In the genomic region with DNA sequence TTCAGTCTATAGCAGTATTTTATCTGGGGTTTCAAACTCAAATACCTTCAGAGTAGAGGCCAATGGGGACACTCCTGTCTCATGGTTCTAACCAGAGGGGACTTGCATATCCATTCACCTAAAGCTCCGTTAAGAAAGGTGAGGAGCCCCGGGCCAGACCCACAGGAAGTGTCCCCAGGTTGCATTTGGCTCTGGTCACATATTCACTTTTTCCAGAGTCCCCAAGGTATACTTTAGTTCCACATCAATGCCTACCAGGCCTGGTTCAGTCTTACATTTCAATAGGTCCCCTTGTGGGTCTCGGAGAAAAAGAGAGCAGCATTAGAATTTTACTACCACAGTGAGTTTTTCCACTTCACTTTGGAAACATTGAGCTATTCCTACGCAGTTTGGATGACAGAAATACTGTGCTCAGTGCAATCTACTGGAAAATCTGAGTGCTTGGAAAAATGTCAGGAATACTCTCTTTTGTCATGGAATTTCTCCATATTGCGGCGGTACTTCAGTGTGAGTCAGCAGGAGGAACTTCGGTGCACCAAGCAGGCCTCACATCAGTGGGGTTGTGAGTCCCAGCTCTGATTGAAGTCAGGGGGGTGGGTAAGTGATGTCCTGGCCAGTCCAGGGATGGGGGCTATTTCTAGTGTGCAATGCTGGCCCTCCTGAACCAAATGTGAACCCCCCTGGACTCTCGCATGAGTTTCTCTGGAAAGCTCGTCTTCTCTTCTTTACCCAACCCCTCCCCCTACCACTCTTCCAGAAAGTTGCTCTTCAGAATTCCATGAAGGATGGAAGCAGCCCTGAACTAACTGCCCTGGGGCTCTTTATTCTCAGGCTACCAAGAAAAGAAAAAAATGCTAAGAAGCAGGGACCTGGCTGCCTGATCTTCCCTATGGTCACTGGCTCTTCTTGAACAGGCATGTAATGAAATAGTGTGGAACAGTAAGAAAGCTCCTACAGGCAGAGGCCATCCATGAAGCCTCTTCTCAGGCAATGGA, we compare ENCODE assay signal across 11 cellular contexts.
DNase-seq lines count a peak whose midpoint lies in the region; ATAC-seq and TF ChIP-seq lines count a peak whose summit lies in the region.
"Had no signal": no experiment of that assay in that cellular context is flagged by ENCODE, and none has a peak within 500 bp of the region (broad histone marks: within the 10 kb centered on the region; RNA-seq: fewer than 3 reads in every experiment).

No MANE protein-coding gene starts in this region.

- intact Hi-C loops in Right ventricle myocardium superior (cut with DNase I), result no loop called here

- peak overlapping the region; percentile 6; the same call in 1 of the 2 replicates for H3K27ac Mint-ChIP-seq in GM23338
- H3K27ac Mint-ChIP-seq in activated naive CD8-positive, alpha-beta T cell treated with anti-CD3 and anti-CD28 coated beads, Interleukin-2, amount 50 U/mL, for 24 hours, result peak overlapping the region; percentile 100

- H3K4me2 ChIP-seq in GM23338, result peak overlapping the region; percentile 52

- H3K79me2 ChIP-seq in GM23338 (replicated peaks; ENCODE audit: insufficient read depth), result no peaks in the 10 kb centered on the region
- H3K79me2 ChIP-seq: parathyroid adenoma had no signal

- no peak overlapping the region for H3K4me3 Mint-ChIP-seq in GM23338
- H3K4me3 Mint-ChIP-seq in activated naive CD8-positive, alpha-beta T cell treated with anti-CD3 and anti-CD28 coated beads, Interleukin-2, amount 50 U/mL, for 24 hours, result peak overlapping the region; percentile 61

- DNase-seq in ACHN (peak; percentile 88), GM23338 (ENCODE audit: low spot score) (no peak), Right ventricle myocardium superior (no peak), T-helper 2 cell (no peak), germinal center (ENCODE audit: low spot score) (no peak), omental fat pad (ENCODE audit: low spot score) (no peak)
- peak; percentile 52 for DNase-seq in activated naive CD8-positive, alpha-beta T cell treated with anti-CD3 and anti-CD28 coated beads, Interleukin-2, amount 50 U/mL, for 24 hours
- DNase-seq: KG1, NCI-H510A treated with DMSO at 0.1 percent for 48 hours had no signal

- H3K9me3 ChIP-seq in mesodermal cell (ENCODE audit: control insufficient read depth, low read length), result no peaks in the 10 kb centered on the region

- H3K4me1 Mint-ChIP-seq in GM23338, result peaks cover 67% of the 10 kb centered on the region
- H3K4me1 Mint-ChIP-seq in activated naive CD8-positive, alpha-beta T cell treated with anti-CD3 and anti-CD28 coated beads, Interleukin-2, amount 50 U/mL, for 24 hours, result peaks cover 100% of the 10 kb centered on the region

- ATAC-seq in GM23338 (no peak), Right ventricle myocardium superior (ENCODE audit: poor library complexity) (no peak), omental fat pad (ENCODE audit: low FRiP score) (no peak)
- peak; percentile 70 for ATAC-seq in activated naive CD8-positive, alpha-beta T cell treated with anti-CD3 and anti-CD28 coated beads, Interleukin-2, amount 50 U/mL, for 24 hours

- WGBS in mesodermal cell (ENCODE audit: insufficient coverage in 2 of 2), 2 experiments, result 78 to 80% methylated on average over 7 of the region's 9 CpGs

- H3F3A ChIP-seq in GM23338 (replicated peaks; ENCODE audit: low read depth), result no peaks in the 10 kb centered on the region

- TF ChIP-seq CTCF in GM23338 (conservative IDR thresholded peaks at IDR 0.05; ENCODE audit: low read depth in 2 of 2), result no peak
- TF ChIP-seq CTCF in omental fat pad (IDR thresholded peaks at IDR 0.05), result no peak

- peaks cover 6% of the 10 kb centered on the region for H3K27me3 Mint-ChIP-seq in GM23338 (ENCODE audit: insufficient read depth, low read depth, poor library complexity)
- no peaks in the 10 kb centered on the region for H3K27me3 Mint-ChIP-seq in activated naive CD8-positive, alpha-beta T cell treated with anti-CD3 and anti-CD28 coated beads, Interleukin-2, amount 50 U/mL, for 24 hours

- no peaks in the 10 kb centered on the region; the same call in 2 of the 3 replicates for H3K36me3 Mint-ChIP-seq in GM23338 (ENCODE audit: low read depth)
- peaks cover 67% of the 10 kb centered on the region for H3K36me3 Mint-ChIP-seq in activated naive CD8-positive, alpha-beta T cell treated with anti-CD3 and anti-CD28 coated beads, Interleukin-2, amount 50 U/mL, for 24 hours (ENCODE audit: low read depth)

- peaks cover 6% of the 10 kb centered on the region; the same call in 1 of the 2 replicates for H3K9me2 ChIP-seq in GM23338 (ENCODE audit: insufficient read depth)

- H3K4me1 ChIP-seq in GM23338 (ENCODE audit: insufficient read depth) (peaks cover 62% of the 10 kb centered on the region), mesodermal cell (ENCODE audit: control insufficient read depth, insufficient read depth, low read length, poor library complexity, severe bottlenecking) (peaks cover 27% of the 10 kb centered on the region)

- H3K36me3 ChIP-seq in GM23338 (ENCODE audit: insufficient read depth) (no peaks in the 10 kb centered on the region), mesodermal cell (ENCODE audit: control insufficient read depth, insufficient read depth, low read length) (no peaks in the 10 kb centered on the region)

- H2AFZ ChIP-seq in GM23338, result no peak overlapping the region

- H4K20me1 ChIP-seq in GM23338 (replicated peaks; ENCODE audit: insufficient read depth), result no peaks in the 10 kb centered on the region

- H3K27ac ChIP-seq in GM23338 (ENCODE audit: low read depth), result no peak overlapping the region
- H3K27ac ChIP-seq in mesodermal cell (ENCODE audit: low read depth, low read length, severe bottlenecking), result peak overlapping the region; percentile 55

- H3K4me3 ChIP-seq in GM23338 (no peak overlapping the region), mesodermal cell (ENCODE audit: extremely low read depth, insufficient read depth, low read length, poor library complexity, severe bottlenecking) (no peak overlapping the region)

- in situ Hi-C loops in ACHN (cut with HindIII; ENCODE audit: low pct_ligation_motif_present, low pct_unique_long_range_greater_than_20kb, low sequenced_read_pairs), result no loop called here

- no peaks in the 10 kb centered on the region for H3K27me3 ChIP-seq in GM23338 (ENCODE audit: insufficient read depth)

- H3K9me3 Mint-ChIP-seq in GM23338, result no peaks in the 10 kb centered on the region
- peaks cover 9% of the 10 kb centered on the region for H3K9me3 Mint-ChIP-seq in activated naive CD8-positive, alpha-beta T cell treated with anti-CD3 and anti-CD28 coated beads, Interleukin-2, amount 50 U/mL, for 24 hours

TF ChIP-seq in GM23338, 12 proteins besides CTCF, POLR2A, EP300 and RAD21 (continues in another document):
- TF ChIP-seq, protein P1, sequence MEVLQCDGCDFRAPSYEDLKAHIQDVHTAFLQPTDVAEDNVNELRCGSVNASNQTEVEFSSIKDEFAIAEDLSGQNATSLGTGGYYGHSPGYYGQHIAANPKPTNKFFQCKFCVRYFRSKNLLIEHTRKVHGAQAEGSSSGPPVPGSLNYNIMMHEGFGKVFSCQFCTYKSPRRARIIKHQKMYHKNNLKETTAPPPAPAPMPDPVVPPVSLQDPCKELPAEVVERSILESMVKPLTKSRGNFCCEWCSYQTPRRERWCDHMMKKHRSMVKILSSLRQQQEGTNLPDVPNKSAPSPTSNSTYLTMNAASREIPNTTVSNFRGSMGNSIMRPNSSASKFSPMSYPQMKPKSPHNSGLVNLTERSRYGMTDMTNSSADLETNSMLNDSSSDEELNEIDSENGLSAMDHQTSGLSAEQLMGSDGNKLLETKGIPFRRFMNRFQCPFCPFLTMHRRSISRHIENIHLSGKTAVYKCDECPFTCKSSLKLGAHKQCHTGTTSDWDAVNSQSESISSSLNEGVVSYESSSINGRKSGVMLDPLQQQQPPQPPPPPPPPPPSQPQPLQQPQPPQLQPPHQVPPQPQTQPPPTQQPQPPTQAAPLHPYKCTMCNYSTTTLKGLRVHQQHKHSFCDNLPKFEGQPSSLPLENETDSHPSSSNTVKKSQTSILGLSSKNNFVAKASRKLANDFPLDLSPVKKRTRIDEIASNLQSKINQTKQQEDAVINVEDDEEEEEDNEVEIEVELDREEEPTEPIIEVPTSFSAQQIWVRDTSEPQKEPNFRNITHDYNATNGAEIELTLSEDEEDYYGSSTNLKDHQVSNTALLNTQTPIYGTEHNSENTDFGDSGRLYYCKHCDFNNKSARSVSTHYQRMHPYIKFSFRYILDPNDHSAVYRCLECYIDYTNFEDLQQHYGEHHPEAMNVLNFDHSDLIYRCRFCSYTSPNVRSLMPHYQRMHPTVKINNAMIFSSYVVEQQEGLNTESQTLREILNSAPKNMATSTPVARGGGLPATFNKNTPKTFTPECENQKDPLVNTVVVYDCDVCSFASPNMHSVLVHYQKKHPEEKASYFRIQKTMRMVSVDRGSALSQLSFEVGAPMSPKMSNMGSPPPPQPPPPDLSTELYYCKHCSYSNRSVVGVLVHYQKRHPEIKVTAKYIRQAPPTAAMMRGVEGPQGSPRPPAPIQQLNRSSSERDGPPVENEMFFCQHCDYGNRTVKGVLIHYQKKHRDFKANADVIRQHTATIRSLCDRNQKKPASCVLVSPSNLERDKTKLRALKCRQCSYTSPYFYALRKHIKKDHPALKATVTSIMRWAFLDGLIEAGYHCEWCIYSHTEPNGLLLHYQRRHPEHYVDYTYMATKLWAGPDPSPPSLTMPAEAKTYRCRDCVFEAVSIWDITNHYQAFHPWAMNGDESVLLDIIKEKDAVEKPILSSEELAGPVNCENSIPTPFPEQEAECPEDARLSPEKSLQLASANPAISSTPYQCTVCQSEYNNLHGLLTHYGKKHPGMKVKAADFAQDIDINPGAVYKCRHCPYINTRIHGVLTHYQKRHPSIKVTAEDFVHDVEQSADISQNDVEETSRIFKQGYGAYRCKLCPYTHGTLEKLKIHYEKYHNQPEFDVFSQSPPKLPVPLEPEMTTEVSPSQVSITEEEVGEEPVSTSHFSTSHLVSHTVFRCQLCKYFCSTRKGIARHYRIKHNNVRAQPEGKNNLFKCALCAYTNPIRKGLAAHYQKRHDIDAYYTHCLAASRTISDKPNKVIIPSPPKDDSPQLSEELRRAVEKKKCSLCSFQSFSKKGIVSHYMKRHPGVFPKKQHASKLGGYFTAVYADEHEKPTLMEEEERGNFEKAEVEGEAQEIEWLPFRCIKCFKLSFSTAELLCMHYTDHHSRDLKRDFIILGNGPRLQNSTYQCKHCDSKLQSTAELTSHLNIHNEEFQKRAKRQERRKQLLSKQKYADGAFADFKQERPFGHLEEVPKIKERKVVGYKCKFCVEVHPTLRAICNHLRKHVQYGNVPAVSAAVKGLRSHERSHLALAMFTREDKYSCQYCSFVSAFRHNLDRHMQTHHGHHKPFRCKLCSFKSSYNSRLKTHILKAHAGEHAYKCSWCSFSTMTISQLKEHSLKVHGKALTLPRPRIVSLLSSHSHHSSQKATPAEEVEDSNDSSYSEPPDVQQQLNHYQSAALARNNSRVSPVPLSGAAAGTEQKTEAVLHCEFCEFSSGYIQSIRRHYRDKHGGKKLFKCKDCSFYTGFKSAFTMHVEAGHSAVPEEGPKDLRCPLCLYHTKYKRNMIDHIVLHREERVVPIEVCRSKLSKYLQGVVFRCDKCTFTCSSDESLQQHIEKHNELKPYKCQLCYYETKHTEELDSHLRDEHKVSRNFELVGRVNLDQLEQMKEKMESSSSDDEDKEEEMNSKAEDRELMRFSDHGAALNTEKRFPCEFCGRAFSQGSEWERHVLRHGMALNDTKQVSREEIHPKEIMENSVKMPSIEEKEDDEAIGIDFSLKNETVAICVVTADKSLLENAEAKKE (CRISPR knock-in tag; IDR thresholded peaks at IDR 0.05), result peak; percentile 4; the same call in 1 of the 2 replicates
- no peak for TF ChIP-seq POLR2AphosphoS5 (IDR thresholded peaks at IDR 0.05; ENCODE audit: low read depth)

Comparison
In these comparisons a context has a peak if more than half of its experiments do, and no peak if none do; other contexts are left out.
1. DNase-seq: peak in ACHN (single experiment) and activated naive CD8-positive, alpha-beta T cell treated with anti-CD3 and anti-CD28 coated beads, Interleukin-2, amount 50 U/mL, for 24 hours (single experiment); none in GM23338 (single experiment), Right ventricle myocardium superior (single experiment), T-helper 2 cell (0 of 5), germinal center (single experiment) and omental fat pad (single experiment).